Comparison of ENCODE assay signal across 8 cellular contexts in genomic region chr11:8192016-8192895, GRCh38. TPM values are rescaled to one million over a fixed set of nuclear protein-coding genes. Genes with fewer than 3 reads are reported as not detected.
DNase-seq lines count a peak whose midpoint lies in the region; ATAC-seq, FAIRE-seq and TF ChIP-seq lines count a peak whose summit lies in the region.

No MANE protein-coding gene starts in this region.

- TF ChIP-seq POLR2A in HepG2 (IDR thresholded peaks at IDR 0.05; ENCODE audit: insufficient read depth in 1 of 2, low read depth in 2 of 2, low read length in 2 of 2), result no peak

- no peak overlapping the region for H3K9ac ChIP-seq in colonic mucosa (ENCODE audit: low read depth in 2 of 2, low read length in 2 of 2)
- no peak overlapping the region for H3K9ac ChIP-seq in HepG2 (ENCODE audit: insufficient read depth, low read depth, low read length)

- no peaks in the 10 kb centered on the region; the same call in 1 of the 2 replicates for H4K20me1 ChIP-seq in HepG2 (ENCODE audit: insufficient read depth, low read length)

- TF ChIP-seq CTCF in colonic mucosa (IDR thresholded peaks at IDR 0.05) (peak; percentile 76), HepG2 (CRISPR knock-in tag; IDR thresholded peaks at IDR 0.05) (peak; percentile 86)

- no TSS peak for BruUV-seq in HepG2 (replicated peaks; lab: Mats Ljungman, UMichigan)

- no peaks in the 10 kb centered on the region for H3K9me3 ChIP-seq in colonic mucosa
- no peaks in the 10 kb centered on the region for H3K9me3 ChIP-seq in HepG2 (ENCODE audit: low read length)

- no peaks in the 10 kb centered on the region for H3K79me2 ChIP-seq in HepG2 (ENCODE audit: insufficient read depth, low read length)

- CTCF ChIA-PET in HepG2 (lab: Yijun Ruan, JAX; ENCODE audit: low intra/inter-chr PET ratio, low total read pairs), result no interaction called here

- peak; percentile 38; the same call in 1 of the 2 replicates for TF ChIP-seq RAD21 in HepG2 (CRISPR knock-in tag; IDR thresholded peaks at IDR 0.05)

- DNase-seq in DMS 273 (lab: John Stamatoyannopoulos, UW; ENCODE audit: unreplicated experiment) (peak; percentile 84), NCI-H146 (lab: John Stamatoyannopoulos, UW) (peak; percentile 73), colonic mucosa (peak; percentile 63), HepG2 (ENCODE audit: low spot score) (peak; percentile 45)
- DNase-seq in stimulated activated CD8-positive, alpha-beta memory T cell treated with anti-CD3 and anti-CD28 coated beads, Interleukin-15, amount 100 ng/mL, for 1 hour (ENCODE audit: low read depth), result peak; percentile 14

- H3K27ac ChIP-seq in colonic mucosa (no peak overlapping the region), HepG2 (ENCODE audit: extremely low read length, insufficient read depth, low read length) (no peak overlapping the region)

- ATAC-seq in GM21786 (IDR thresholded peaks at IDR 0.05; ENCODE audit: unreplicated experiment) (peak; percentile 58), HepG2 (peak; percentile 95), GM21360 (IDR thresholded peaks at IDR 0.05; ENCODE audit: unreplicated experiment) (no peak)

- H3K4me3 ChIP-seq in colonic mucosa, result no peak overlapping the region
- no peak overlapping the region for H3K4me3 ChIP-seq in HepG2 (replicated peaks in 1 of 3; ENCODE audit: insufficient read depth in 1 of 3, low read depth in 2 of 3, low read length in 3 of 3)

- H3K36me3 ChIP-seq in colonic mucosa (no peaks in the 10 kb centered on the region), HepG2 (replicated peaks in 1 of 2; ENCODE audit: control insufficient read depth in 1 of 2, insufficient read depth in 2 of 2, low read length in 2 of 2) (no peaks in the 10 kb centered on the region)

- no peak overlapping the region for H2AFZ ChIP-seq in HepG2 (ENCODE audit: low read length)

- WGBS in HepG2 (ENCODE audit: low lambda C conversion rate), result 46% methylated on average over 17 of the region's 19 CpGs

- in situ Hi-C loops in HepG2 (cut with HindIII; ENCODE audit: extremely low pct_ligation_motif_present, low pct_unique_long_range_greater_than_20kb), result no loop called here

- H3K4me1 ChIP-seq in colonic mucosa (no peaks in the 10 kb centered on the region), HepG2 (ENCODE audit: insufficient read depth, low read length) (no peaks in the 10 kb centered on the region)

- peak; percentile 20 for FAIRE-seq in TTC549 (lab: Jason Lieb, UNC)
- FAIRE-seq in HepG2 (lab: Jason Lieb, UNC), result peak; percentile 80

- H3K27me3 ChIP-seq in colonic mucosa (no peaks in the 10 kb centered on the region), HepG2 (ENCODE audit: control insufficient read depth in 1 of 2, insufficient read depth in 2 of 2, low read length in 2 of 2) (no peaks in the 10 kb centered on the region; a peak in 1 of 5 replicates)

- intact Hi-C loops in colonic mucosa (cut with DNase I), result no loop called here
- intact Hi-C loops in HepG2 (cut with micrococcal nuclease; ENCODE audit: unreplicated experiment), result no loop called here

- POLR2A ChIA-PET in HepG2 (lab: Yijun Ruan, JAX), result no interaction called here

- no peak for TF ChIP-seq EP300 in HepG2 (IDR thresholded peaks at IDR 0.05; ENCODE audit: low read depth in 2 of 2, low read length in 2 of 2)
- TF ChIP-seq EP300 in HepG2 (CRISPR knock-in tag; IDR thresholded peaks at IDR 0.05; ENCODE audit: borderline replicate concordance), result no peak

- H3K4me2 ChIP-seq in HepG2 (ENCODE audit: low read depth, low read length), result no peak overlapping the region

TF ChIP-seq in HepG2, 621 proteins besides CTCF, POLR2A, EP300 and RAD21:
- no peak for TF ChIP-seq ERF (CRISPR knock-in tag; IDR thresholded peaks at IDR 0.05)
- peak; percentile 64; the same call in 1 of the 2 replicates for TF ChIP-seq SMC3 (IDR thresholded peaks at IDR 0.05; ENCODE audit: low read length)
- TF ChIP-seq STAG1 (CRISPR knock-in tag; IDR thresholded peaks at IDR 0.05), result peak; percentile 69
- no peak for TF ChIP-seq SKI (IDR thresholded peaks at IDR 0.05; ENCODE audit: partially characterized antibody)
- no peak for TF ChIP-seq ZNF512B (CRISPR knock-in tag; IDR thresholded peaks at IDR 0.05; ENCODE audit: borderline replicate concordance)
- no peak for TF ChIP-seq REL (CRISPR knock-in tag; conservative IDR thresholded peaks at IDR 0.05)
- peak; percentile 28 for TF ChIP-seq XRCC5 (optimal IDR thresholded peaks at IDR 0.05; ENCODE audit: low read length)
- no peak for TF ChIP-seq KAT2B (IDR thresholded peaks at IDR 0.05; ENCODE audit: borderline replicate concordance, low read depth, low read length)

RNA-seq across cellular contexts. Expression of gene RIC3, which starts 23.4 kb away (rescaled TPM):
- total RNA-seq in colonic mucosa (1 to 10 TPM in 1 of 2 donors, under 1 TPM in 1; 0.79 to 2.0 TPM), HepG2 (2016; rRNA removed; fragmentation: Illumina TruSeq; extraction: Trizol) (not detected in 2 replicates)
- total RNA-seq in HepG2 (2016; cell fraction: cytosol; rRNA removed; fragmentation: Illumina TruSeq; extraction: Trizol; ENCODE audit: low read depth), result not detected in 2 replicates
- total RNA-seq in HepG2 (2016; cell fraction: insoluble cytoplasmic fraction; rRNA removed; fragmentation: Illumina TruSeq; extraction: Trizol), result not detected in 2 replicates
- total RNA-seq in HepG2 (2016; cell fraction: membrane; rRNA removed; fragmentation: Illumina TruSeq; extraction: Trizol), result not detected in 2 replicates
- not detected in 2 replicates for total RNA-seq in HepG2 (2016; cell fraction: nucleus; rRNA removed; fragmentation: Illumina TruSeq; extraction: Trizol)
- polyA plus RNA-seq in HepG2 (2011; rRNA removed), result not detected in 2 replicates
- polyA plus RNA-seq in HepG2 (2011; cell fraction: cytosol; rRNA removed), result not detected in 2 replicates
- polyA plus RNA-seq in HepG2 (2011; cell fraction: nucleus; rRNA removed), result not detected in 2 replicates
- polyA plus RNA-seq in HepG2 (2012), result not detected in 2 replicates
- polyA plus RNA-seq in HepG2 (2016; cell fraction: cytosol; fragmentation: Illumina TruSeq; extraction: Trizol; ENCODE audit: low read depth), result not detected in 2 replicates
- not detected in 2 replicates for polyA plus RNA-seq in HepG2 (2016; cell fraction: insoluble cytoplasmic fraction; fragmentation: Illumina TruSeq; extraction: Trizol; ENCODE audit: low read depth)
- polyA plus RNA-seq in HepG2 (2016; cell fraction: membrane; fragmentation: Illumina TruSeq; extraction: Trizol; ENCODE audit: low read depth), result not detected in 2 replicates
- polyA plus RNA-seq in HepG2 (2016; cell fraction: nucleus; fragmentation: Illumina TruSeq; extraction: Trizol; ENCODE audit: insufficient read depth, low read depth), result 0.40 TPM in 1 of 2 replicates, not detected in the other
- not detected in 2 replicates for polyA minus RNA-seq in HepG2 (2011; rRNA and poly(A)+ RNA removed; ENCODE audit: low replicate concordance)
- polyA minus RNA-seq in HepG2 (2011; cell fraction: cytosol; rRNA and poly(A)+ RNA removed), result not detected in 2 replicates
- not detected in 2 replicates for polyA minus RNA-seq in HepG2 (2011; cell fraction: nucleus; rRNA and poly(A)+ RNA removed)

Comparison
In these comparisons a context has a peak if more than half of its experiments do, and no peak if none do; other contexts are left out.
1. DNase-seq: peak in every context shown above with its lines; median percentile 84 in DMS 273; 73 in NCI-H146; 63 in colonic mucosa; 45 in HepG2; 14 in stimulated activated CD8-positive, alpha-beta memory T cell treated with anti-CD3 and anti-CD28 coated beads, Interleukin-15, amount 100 ng/mL, for 1 hour.